In genomic region chr11:414333-414857, GRCh38 we compare ENCODE assay signal across 11 cellular contexts. TPM values are rescaled to one million over a fixed set of nuclear protein-coding genes. Genes with fewer than 3 reads are reported as not detected.
DNase-seq lines count a peak whose midpoint lies in the region; ATAC-seq, FAIRE-seq and TF ChIP-seq lines count a peak whose summit lies in the region.
"Had no signal": no experiment of that assay in that cellular context is flagged by ENCODE, and none has a peak within 500 bp of the region (broad histone marks: within the 10 kb centered on the region; RNA-seq: fewer than 3 reads in every experiment).

No MANE protein-coding gene starts in this region.

- intact Hi-C loops in transverse colon (cut with DNase I; ENCODE audit: low total_unique reads), result no loop called here

- no peaks in the 10 kb centered on the region for H3K9me3 Mint-ChIP-seq in activated T-cell treated with anti-CD3 and anti-CD28 coated beads, Interleukin-2, amount 50 U/mL, for 72 hours

- no peaks in the 10 kb centered on the region for H3K9me3 ChIP-seq in lung (ENCODE audit: control insufficient read depth in 2 of 2, insufficient read depth in 1 of 2, low read length in 1 of 2)
- no peaks in the 10 kb centered on the region for H3K9me3 ChIP-seq in transverse colon
- H3K9me3 ChIP-seq: body of pancreas had no signal

- H3K27ac ChIP-seq in lung (ENCODE audit: low read depth in 1 of 2, low read length in 1 of 2) (peak overlapping the region in 1 of 2 donors; percentile 50), transverse colon (peak overlapping the region; percentile 88 to 93 (median 90))

- FAIRE-seq in bronchial epithelial cell (lab: Jason Lieb, UNC), result peak; percentile 72

- H3K4me3 ChIP-seq in bronchial epithelial cell (ENCODE audit: low read depth, low read length), result no peak overlapping the region
- peak overlapping the region; percentile 27 for H3K4me3 ChIP-seq in lung
- peak overlapping the region in 3 of 4 donors; percentile 15 to 54 (median 41) for H3K4me3 ChIP-seq in transverse colon
- H3K4me3 ChIP-seq: body of pancreas had no signal

- H3K27me3 ChIP-seq in bronchial epithelial cell (ENCODE audit: control insufficient read depth, insufficient read depth, low read length) (no peaks in the 10 kb centered on the region), lung (ENCODE audit: control insufficient read depth, insufficient read depth) (no peaks in the 10 kb centered on the region), transverse colon (peaks cover 15% of the 10 kb centered on the region)
- H3K27me3 ChIP-seq: body of pancreas had no signal

- no peaks in the 10 kb centered on the region for H3K36me3 Mint-ChIP-seq in activated T-cell treated with anti-CD3 and anti-CD28 coated beads, Interleukin-2, amount 50 U/mL, for 72 hours (ENCODE audit: insufficient read depth in 2 of 2)

- peak overlapping the region; percentile 16 for H3K27ac Mint-ChIP-seq in activated T-cell treated with anti-CD3 and anti-CD28 coated beads, Interleukin-2, amount 50 U/mL, for 72 hours

- ATAC-seq in activated T-cell treated with anti-CD3 and anti-CD28 coated beads, Interleukin-2, amount 50 U/mL, for 72 hours (replicated peaks in 1 of 2), result peak; percentile 32 to 45
- ATAC-seq in lung (ENCODE audit: insufficient read depth, low FRiP score), result no peak
- ATAC-seq: body of pancreas, HCT116 had no signal

- peak overlapping the region; percentile 88 to 98 for H3K4me3 Mint-ChIP-seq in activated T-cell treated with anti-CD3 and anti-CD28 coated beads, Interleukin-2, amount 50 U/mL, for 72 hours

- in situ Hi-C loops in transverse colon (cut with MboI; ENCODE audit: low pct_ligation_motif_present in 1 of 4, low pct_unique_long_range_greater_than_20kb in 1 of 4, low sequenced_read_pairs in 3 of 4), result no loop called here

- H3K36me3 ChIP-seq in bronchial epithelial cell (ENCODE audit: control insufficient read depth, insufficient read depth, low read length), result no peaks in the 10 kb centered on the region
- H3K36me3 ChIP-seq in lung (ENCODE audit: control insufficient read depth in 2 of 2, insufficient read depth in 2 of 2, low read length in 2 of 2), result peaks cover 0 to 2% of the 10 kb centered on the region in 2 donors
- H3K36me3 ChIP-seq in transverse colon, result no peaks in the 10 kb centered on the region

- peaks cover 0 to 22% of the 10 kb centered on the region in 2 donors for H3K4me1 ChIP-seq in lung (ENCODE audit: control insufficient read depth in 2 of 2, insufficient read depth in 2 of 2, low read length in 2 of 2)
- H3K4me1 ChIP-seq in transverse colon, result peaks cover 5 to 35% (median 21%) of the 10 kb centered on the region in 4 donors

- TF ChIP-seq POLR2A in transverse colon (IDR thresholded peaks at IDR 0.05), result no peak

- TF ChIP-seq CTCF in bronchial epithelial cell (IDR thresholded peaks at IDR 0.05; ENCODE audit: insufficient read depth, low read length, severe bottlenecking), result no peak
- no peak for TF ChIP-seq CTCF in lung (IDR thresholded peaks at IDR 0.05; ENCODE audit: control extremely low read depth, extremely low read depth)
- no peak for TF ChIP-seq CTCF in transverse colon (IDR thresholded peaks at IDR 0.05)

- no peaks in the 10 kb centered on the region for H3K27me3 Mint-ChIP-seq in activated T-cell treated with anti-CD3 and anti-CD28 coated beads, Interleukin-2, amount 50 U/mL, for 72 hours (ENCODE audit: low read depth)

- no peak for TF ChIP-seq EP300 in transverse colon (IDR thresholded peaks at IDR 0.05; ENCODE audit: low read depth)

- DNase-seq in activated T-cell treated with anti-CD3 and anti-CD28 coated beads, Interleukin-2, amount 50 U/mL, for 72 hours, result no peak
- no peak for DNase-seq in activated T-cell treated with anti-CD3 and anti-CD28 coated beads, Interleukin-2, amount 50 U/mL, for 1 hour
- no peak for DNase-seq in bronchial epithelial cell (ENCODE audit: low read depth)
- DNase-seq in lung (ENCODE audit: low spot score), result no peak
- DNase-seq in transverse colon, result no peak
- DNase-seq in central memory CD4-positive, alpha-beta T cell, result no peak
- DNase-seq in NCI-H2227 treated with DMSO at 0.1 percent for 48 hours (lab: John Stamatoyannopoulos, UW), result no peak
- no peak for DNase-seq in GM19240 (ENCODE audit: insufficient read length, low spot score)
- DNase-seq: NCI-H446 had no signal

- WGBS in lung, 2 donors, result 22 to 38% methylated on average over 9 of the region's 9 CpGs
- WGBS in transverse colon (ENCODE audit: low coverage in 1 of 2), 2 donors, result 67% methylated on average over 8 of the region's 9 CpGs; no CpG with 5 or more reads in 1 of the 2 donors

- peaks cover 32% of the 10 kb centered on the region for H3K4me1 Mint-ChIP-seq in activated T-cell treated with anti-CD3 and anti-CD28 coated beads, Interleukin-2, amount 50 U/mL, for 72 hours (ENCODE audit: low read depth)

RNA-seq across cellular contexts. Expression of gene SIGIRR, which starts 0.4 kb away (rescaled TPM):
- total RNA-seq in activated T-cell treated with anti-CD3 and anti-CD28 coated beads, Interleukin-2, amount 50 U/mL, for 72 hours, result 10 to 100 TPM; 59.3 to 68.4 TPM
- total RNA-seq in bronchial epithelial cell (15.9 and 24.7 TPM in 2 replicates), lung (10 to 100 TPM; 25.7 to 87.3 TPM), transverse colon (100 to 1,000 TPM; 107 to 344 (median 148) TPM)
- 100 to 1,000 TPM in 1 of 2 donors, 10 to 100 TPM in 1; 43.4 to 112 TPM for polyA plus RNA-seq in lung

RNA-seq across cellular contexts. Expression of gene PKP3, which starts 20.4 kb away (rescaled TPM):
- total RNA-seq in activated T-cell treated with anti-CD3 and anti-CD28 coated beads, Interleukin-2, amount 50 U/mL, for 72 hours, result 1 to 10 TPM in 1 of 2 donors, under 1 TPM in 1; 0.16 to 1.2 TPM
- 231 and 328 TPM in 2 replicates for total RNA-seq in bronchial epithelial cell
- total RNA-seq in lung, result 10 to 100 TPM; 15.7 to 63.1 TPM
- polyA plus RNA-seq in lung, result 10 to 100 TPM; 33.8 to 46.8 TPM
- 100 to 1,000 TPM; 159 to 359 (median 200) TPM for total RNA-seq in transverse colon

RNA-seq across cellular contexts. Expression of gene ANO9, which starts 27.4 kb away (rescaled TPM):
- 10 to 100 TPM; 34.3 to 56.5 TPM for total RNA-seq in activated T-cell treated with anti-CD3 and anti-CD28 coated beads, Interleukin-2, amount 50 U/mL, for 72 hours
- 7.4 and 9.2 TPM in 2 replicates for total RNA-seq in bronchial epithelial cell
- 10 to 100 TPM in 1 of 2 donors, 1 to 10 TPM in 1; 5.8 to 17.6 TPM for total RNA-seq in lung
- polyA plus RNA-seq in lung, result 10 to 100 TPM in 1 of 2 donors, 1 to 10 TPM in 1; 8.7 to 18.6 TPM
- total RNA-seq in transverse colon, result 100 to 1,000 TPM; 117 to 490 (median 296) TPM

RNA-seq across cellular contexts. Expression of gene PTDSS2, which starts 35.7 kb away (rescaled TPM):
- 10 to 100 TPM; 20.6 to 22.5 TPM for total RNA-seq in activated T-cell treated with anti-CD3 and anti-CD28 coated beads, Interleukin-2, amount 50 U/mL, for 72 hours
- total RNA-seq in bronchial epithelial cell (26.3 and 29.4 TPM in 2 replicates), lung (10 to 100 TPM; 26.8 to 29.4 TPM), transverse colon (100 to 1,000 TPM in 2 of 4 donors, 10 to 100 TPM in 2; 28.5 to 264 (median 76.0) TPM)
- 10 to 100 TPM; 20.4 to 36.5 TPM for polyA plus RNA-seq in lung

RNA-seq across cellular contexts. Expression of gene B4GALNT4, which starts 45.1 kb away (rescaled TPM):
- 1 to 10 TPM; 2.1 to 2.7 TPM for total RNA-seq in activated T-cell treated with anti-CD3 and anti-CD28 coated beads, Interleukin-2, amount 50 U/mL, for 72 hours
- total RNA-seq in bronchial epithelial cell, result 10.8 and 11.4 TPM in 2 replicates
- 1 to 10 TPM; 1.4 to 6.8 TPM for total RNA-seq in lung
- polyA plus RNA-seq in lung, result 1 to 10 TPM; 2.1 to 4.6 TPM
- total RNA-seq in transverse colon, result 1 to 10 TPM in 2 of 4 donors, under 1 TPM in 1, not detected in 1; 0.82 to 3.0 (median 1.3) TPM

Comparison
In these comparisons a context has a peak if more than half of its experiments do, and no peak if none do; other contexts are left out.
1. RNA of gene PKP3, which starts 20.4 kb away (total RNA-seq): 231 to 328 TPM in bronchial epithelial cell, 159 to 359 TPM in transverse colon and 15.7 to 63.1 TPM in lung; 0.16 to 1.2 TPM in activated T-cell treated with anti-CD3 and anti-CD28 coated beads, Interleukin-2, amount 50 U/mL, for 72 hours; every median in the first group is over 4 times any median in the second.